7 cellular contexts compared by ENCODE assay signal in the genomic region with DNA sequence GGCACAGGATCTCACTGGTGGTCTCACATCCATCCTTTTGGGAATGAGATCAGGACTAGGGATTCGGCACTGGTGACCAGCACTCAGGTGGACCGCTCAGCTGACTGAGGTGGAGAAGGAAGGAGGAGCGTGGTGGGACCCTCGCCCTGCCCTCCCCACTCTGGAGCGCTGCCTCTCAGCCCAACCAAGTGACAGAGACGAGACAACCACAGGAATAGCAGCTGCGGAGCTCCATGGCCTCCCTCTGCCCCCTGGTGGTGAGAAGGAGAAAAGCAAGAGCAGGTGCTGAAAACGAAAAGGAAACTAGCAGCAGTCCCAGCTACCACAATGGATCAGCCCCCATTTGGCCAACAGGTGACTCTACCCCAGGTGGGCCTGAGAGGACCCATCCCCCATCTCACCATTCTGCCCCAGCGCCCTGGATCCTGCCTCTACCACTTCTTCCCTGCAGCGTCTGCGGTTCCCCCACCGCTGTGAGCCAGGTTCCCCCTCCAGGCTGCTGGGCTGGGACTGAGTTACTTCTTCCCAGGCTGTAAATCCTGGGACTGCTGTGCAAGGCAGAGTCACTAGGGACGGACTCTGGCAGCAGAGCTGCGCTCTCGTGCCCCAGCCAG.
DNase-seq lines count a peak whose midpoint lies in the region; ATAC-seq and TF ChIP-seq lines count a peak whose summit lies in the region.
"Not testable (repeated sequence)": the region's sequence is repeated elsewhere in the genome, so short reads cannot be mapped to it uniquely, and the experiment has no call there.

A gene with protein sequence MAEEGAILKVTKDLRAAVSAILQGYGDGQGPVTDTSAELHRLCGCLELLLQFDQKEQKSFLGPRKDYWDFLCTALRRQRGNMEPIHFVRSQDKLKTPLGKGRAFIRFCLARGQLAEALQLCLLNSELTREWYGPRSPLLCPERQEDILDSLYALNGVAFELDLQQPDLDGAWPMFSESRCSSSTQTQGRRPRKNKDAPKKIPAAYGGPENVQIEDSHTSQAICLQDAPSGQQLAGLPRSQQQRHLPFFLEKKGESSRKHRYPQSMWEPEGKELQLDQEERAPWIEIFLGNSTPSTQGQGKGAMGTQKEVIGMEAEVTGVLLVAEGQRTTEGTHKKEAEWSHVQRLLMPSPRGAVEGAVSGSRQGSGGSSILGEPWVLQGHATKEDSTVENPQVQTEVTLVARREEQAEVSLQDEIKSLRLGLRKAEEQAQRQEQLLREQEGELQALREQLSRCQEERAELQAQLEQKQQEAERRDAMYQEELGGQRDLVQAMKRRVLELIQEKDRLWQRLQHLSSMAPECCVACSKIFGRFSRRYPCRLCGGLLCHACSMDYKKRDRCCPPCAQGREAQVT (plus strand): TSS at position 533 of the 614 bp plus-strand sequence. CDS start 1,353 bp downstream, outside the sequence.

- not testable (repeated sequence) for H3K4me3 ChIP-seq in astrocyte of the cerebellum (ENCODE audit: low read depth, low read length); retinal pigment epithelial cell (ENCODE audit: low read length)

- peak; percentile 84 for ATAC-seq in GM18508 (IDR thresholded peaks at IDR 0.05; ENCODE audit: insufficient read depth, unreplicated experiment)
- ATAC-seq in HG02973 (IDR thresholded peaks at IDR 0.05; ENCODE audit: unreplicated experiment): peak; percentile 83

- TF ChIP-seq CTCF in astrocyte of the cerebellum (IDR thresholded peaks at IDR 0.05; ENCODE audit: low read depth, low read length, missing control alignments) (peak; percentile 76), retinal pigment epithelial cell (conservative IDR thresholded peaks at IDR 0.05; ENCODE audit: low read depth, low read length) (peak; percentile 76)

- DNase-seq in NCI-H2029 (lab: John Stamatoyannopoulos, UW) (peak; percentile 55), T-helper 22 cell (ENCODE audit: low read depth) (peak; percentile 30), astrocyte of the cerebellum (ENCODE audit: low read depth) (peak; percentile 11), hippocampal formation (lab: John Stamatoyannopoulos, UW) (peak; percentile 32 to 41), retinal pigment epithelial cell (ENCODE audit: low read depth) (peak; percentile 2)

- in situ Hi-C loops in astrocyte of the cerebellum (cut with HindIII; ENCODE audit: low sequenced_read_pairs): not testable (repeated sequence)

Comparison
In these comparisons a context has a peak if more than half of its experiments do, and no peak if none do; other contexts are left out.
1. DNase-seq: peak in every context shown above with its lines; median percentile 55 in NCI-H2029; 36 in hippocampal formation; 30 in T-helper 22 cell; 11 in astrocyte of the cerebellum; 2 in retinal pigment epithelial cell.